In genomic region chr10:63627881-63628296, GRCh38 we compare ENCODE assay signal across 9 cellular contexts.
DNase-seq lines count a peak whose midpoint lies in the region; ATAC-seq and TF ChIP-seq lines count a peak whose summit lies in the region.
"Had no signal": no experiment of that assay in that cellular context is flagged by ENCODE, and none has a peak within 500 bp of the region (broad histone marks: within the 10 kb centered on the region; RNA-seq: fewer than 3 reads in every experiment).

No MANE protein-coding gene starts in this region.

- H3K4me3 ChIP-seq in ACC112 (ENCODE audit: low read depth, low read length) (no peak overlapping the region), muscle layer of colon (ENCODE audit: low read depth in 1 of 2, low read length in 2 of 2) (peak overlapping the region in 1 of 2 donors; percentile 14)
- H3K4me3 ChIP-seq: PC-9 had no signal

- CTCF ChIA-PET in HEK293T (lab: Yijun Ruan, JAX) (interaction anchor here (0.8 to 4.2 kb wide), 5 partner anchors 92 to 461 kb away, joined by 3 to 17 read pairs (median 4); no protein-coding TSS in a partner anchor), activated B cell treated with CpG ODN at 0.5 μM for 24 hours (lab: Charles Lee) (interaction anchor here (0.7 to 7.6 kb wide), 10 partner anchors 9 to 462 kb away, joined by 3 to 85 read pairs (median 11); partner anchors contain the start of gene REEP3)

- DNase-seq in HEK293T (ENCODE audit: extremely low spot score) (no peak), activated B cell treated with CpG ODN at 0.5 μM for 24 hours (no peak), C1 segment of cervical spinal cord (lab: John Stamatoyannopoulos, UW) (no peak), NCI-H226 (no peak), NCI-H1092 (lab: John Stamatoyannopoulos, UW) (no peak)
- DNase-seq: PC-9 had no signal

- H3K27ac Mint-ChIP-seq in activated B cell treated with CpG ODN at 0.5 μM for 24 hours, result peak overlapping the region; percentile 94

- POLR2A ChIA-PET in HEK293T (lab: Yijun Ruan, JAX) (interaction anchor here (1.0 to 4.1 kb wide), 6 partner anchors 12 to 461 kb away, joined by 4 to 32 read pairs (median 10); partner anchors contain the start of genes JMJD1C and REEP3), activated B cell treated with CpG ODN at 0.5 μM for 24 hours (lab: Charles Lee) (interaction anchor here (0.6 to 4.1 kb wide), 8 partner anchors 19 to 461 kb away, joined by 4 to 35 read pairs (median 10); partner anchors contain the start of genes JMJD1C and REEP3)

- no peaks in the 10 kb centered on the region for H3K27me3 Mint-ChIP-seq in activated B cell treated with CpG ODN at 0.5 μM for 24 hours

- peak overlapping the region; percentile 19; the same call in 1 of the 2 replicates for H3K27ac ChIP-seq in ACC112 (ENCODE audit: low read depth, low read length)
- H3K27ac ChIP-seq in muscle layer of colon (ENCODE audit: low read depth, low read length), result peak overlapping the region; percentile 99
- H3K27ac ChIP-seq: PC-9 had no signal

- H3K4me3 Mint-ChIP-seq in activated B cell treated with CpG ODN at 0.5 μM for 24 hours, result peak overlapping the region; percentile 91

- intact Hi-C loops in activated B cell treated with CpG ODN at 0.5 μM for 24 hours (cut with micrococcal nuclease), result loop anchor here (2.0 to 5.0 kb wide), 6 partner anchors 71 to 1191 kb away; no protein-coding TSS in a partner anchor

- H3K9ac ChIP-seq in muscle layer of colon (ENCODE audit: low read length), result no peak overlapping the region

- no peak for ATAC-seq in activated B cell treated with CpG ODN at 0.5 μM for 24 hours (ENCODE audit: low read depth)
- no peak for ATAC-seq in HG03280 (IDR thresholded peaks at IDR 0.05; ENCODE audit: unreplicated experiment)

- peaks cover 28% of the 10 kb centered on the region for H3K4me1 ChIP-seq in ACC112 (ENCODE audit: control insufficient read depth, insufficient read depth, low read length, unreplicated experiment)
- H3K4me1 ChIP-seq in muscle layer of colon (ENCODE audit: insufficient read depth, low read length), result peaks cover 28% of the 10 kb centered on the region

- H2AFZ ChIP-seq in ACC112 (ENCODE audit: low read length, unreplicated experiment), result peak overlapping the region; percentile 61
- H2AFZ ChIP-seq: PC-9 had no signal

- H3K9me3 Mint-ChIP-seq in activated B cell treated with CpG ODN at 0.5 μM for 24 hours, result no peaks in the 10 kb centered on the region

- H3K36me3 ChIP-seq in ACC112 (ENCODE audit: insufficient read depth, low read length), result no peaks in the 10 kb centered on the region
- H3K36me3 ChIP-seq in muscle layer of colon (ENCODE audit: insufficient read depth, low read length), result no peaks in the 10 kb centered on the region

- TF ChIP-seq CTCF in activated B cell treated with CpG ODN at 0.5 μM for 24 hours (IDR thresholded peaks at IDR 0.05), result no peak

- peaks cover 28% of the 10 kb centered on the region for H3K4me1 Mint-ChIP-seq in activated B cell treated with CpG ODN at 0.5 μM for 24 hours

- peaks cover 3% of the 10 kb centered on the region for H3K36me3 Mint-ChIP-seq in activated B cell treated with CpG ODN at 0.5 μM for 24 hours (ENCODE audit: low read depth)

- H3K79me2 ChIP-seq in ACC112 (ENCODE audit: control insufficient read depth, insufficient read depth, low read length, unreplicated experiment), result peaks cover 3% of the 10 kb centered on the region

- H3K9me3 ChIP-seq in muscle layer of colon (ENCODE audit: low read length), result no peaks in the 10 kb centered on the region

- H3K27me3 ChIP-seq in ACC112 (ENCODE audit: insufficient read depth, low read length), result no peaks in the 10 kb centered on the region
- H3K27me3 ChIP-seq in muscle layer of colon (ENCODE audit: control insufficient read depth in 1 of 2, insufficient read depth in 2 of 2, low read length in 2 of 2), result no peaks in the 10 kb centered on the region

TF ChIP-seq in HEK293T, 16 proteins besides CTCF, POLR2A, EP300 and RAD21:
- TF ChIP-seq BHLHE40 (IDR thresholded peaks at IDR 0.05; ENCODE audit: borderline replicate concordance), result no peak
- no peak for TF ChIP-seq ELF4 (IDR thresholded peaks at IDR 0.05)
- TF ChIP-seq HDGF (IDR thresholded peaks at IDR 0.05; ENCODE audit: borderline replicate concordance), result no peak
- TF ChIP-seq SUZ12 (IDR thresholded peaks at IDR 0.05), result no peak
- peak; percentile 60 for TF ChIP-seq PKNOX1 (IDR thresholded peaks at IDR 0.05)
- no peak for TF ChIP-seq L3MBTL2 (conservative IDR thresholded peaks at IDR 0.05)
- TF ChIP-seq ZNF384 (IDR thresholded peaks at IDR 0.05), result no peak
- TF ChIP-seq NFRKB (IDR thresholded peaks at IDR 0.05), result no peak
- no peak for TF ChIP-seq LEF1 (IDR thresholded peaks at IDR 0.05; ENCODE audit: borderline replicate concordance)
- peak; percentile 45; the same call in 1 of the 2 replicates for TF ChIP-seq CTBP1 (IDR thresholded peaks at IDR 0.05; ENCODE audit: borderline replicate concordance)
- no peak for TF ChIP-seq TARDBP (IDR thresholded peaks at IDR 0.05)
- TF ChIP-seq ARNT (IDR thresholded peaks at IDR 0.05), result no peak
- no peak for TF ChIP-seq FOXM1 (IDR thresholded peaks at IDR 0.05; ENCODE audit: borderline replicate concordance)
- TF ChIP-seq FOXA1 (IDR thresholded peaks at IDR 0.05), result no peak
